8 cellular contexts compared by ENCODE assay signal in genomic region chr22:20857838-20858614, GRCh38. TPM values are rescaled to one million over a fixed set of nuclear protein-coding genes. Genes with fewer than 3 reads are reported as not detected.
DNase-seq lines count a peak whose midpoint lies in the region; ATAC-seq and TF ChIP-seq lines count a peak whose summit lies in the region.

No MANE protein-coding gene starts in this region.

- no peaks in the 10 kb centered on the region for H3K27me3 ChIP-seq in DND-41 (ENCODE audit: insufficient read depth, low read length, poor library complexity)

- H3K27me3 Mint-ChIP-seq in neural crest cell (ENCODE audit: low read depth) = no peaks in the 10 kb centered on the region
- H3K27me3 Mint-ChIP-seq in stimulated activated naive CD8-positive, alpha-beta T cell treated with anti-CD3 and anti-CD28 coated beads, Interleukin-15, Interleukin-2, amounts not matched to agents 100 ng/mL and 50 ng/mL, for 24 hours = no peaks in the 10 kb centered on the region

- H3K4me1 Mint-ChIP-seq in neural crest cell = peaks cover 37% of the 10 kb centered on the region
- peaks cover 56% of the 10 kb centered on the region for H3K4me1 Mint-ChIP-seq in stimulated activated naive CD8-positive, alpha-beta T cell treated with anti-CD3 and anti-CD28 coated beads, Interleukin-15, Interleukin-2, amounts not matched to agents 100 ng/mL and 50 ng/mL, for 24 hours (ENCODE audit: low read depth)

- peak overlapping the region; percentile 79 for H3K9ac ChIP-seq in DND-41 (ENCODE audit: low read depth, low read length)

- H3K27ac Mint-ChIP-seq in neural crest cell (ENCODE audit: unreplicated experiment) = peak overlapping the region; percentile 20
- H3K27ac Mint-ChIP-seq in stimulated activated naive CD8-positive, alpha-beta T cell treated with anti-CD3 and anti-CD28 coated beads, Interleukin-15, Interleukin-2, amounts not matched to agents 100 ng/mL and 50 ng/mL, for 24 hours = peak overlapping the region; percentile 51

- TF ChIP-seq CTCF in DND-41 (IDR thresholded peaks at IDR 0.05; ENCODE audit: borderline replicate concordance, extremely low read depth, low read length, poor library complexity, severe bottlenecking) (no peak), RWPE1 (conservative IDR thresholded peaks at IDR 0.05; ENCODE audit: low read depth) (no peak), foreskin fibroblast (IDR thresholded peaks at IDR 0.05; ENCODE audit: low read depth, low read length) (no peak), neural crest cell (conservative IDR thresholded peaks at IDR 0.05) (no peak)

- H3K36me3 ChIP-seq in DND-41 (ENCODE audit: insufficient read depth, low read length) = peaks cover 12% of the 10 kb centered on the region

- H3K36me3 Mint-ChIP-seq in neural crest cell (ENCODE audit: low read depth) = no peaks in the 10 kb centered on the region
- peaks cover 1% of the 10 kb centered on the region for H3K36me3 Mint-ChIP-seq in stimulated activated naive CD8-positive, alpha-beta T cell treated with anti-CD3 and anti-CD28 coated beads, Interleukin-15, Interleukin-2, amounts not matched to agents 100 ng/mL and 50 ng/mL, for 24 hours (ENCODE audit: low read depth)

- peaks cover 45% of the 10 kb centered on the region for H4K20me1 ChIP-seq in DND-41 (ENCODE audit: insufficient read depth, low read length)

- H3K27ac ChIP-seq in DND-41 (ENCODE audit: low read length) = peak overlapping the region; percentile 72
- peak overlapping the region; percentile 84 for H3K27ac ChIP-seq in RWPE1

- H3K79me2 ChIP-seq in DND-41 (ENCODE audit: insufficient read depth, low read length) = peaks cover 87% of the 10 kb centered on the region

- no peaks in the 10 kb centered on the region for H3K9me3 Mint-ChIP-seq in neural crest cell
- no peaks in the 10 kb centered on the region for H3K9me3 Mint-ChIP-seq in stimulated activated naive CD8-positive, alpha-beta T cell treated with anti-CD3 and anti-CD28 coated beads, Interleukin-15, Interleukin-2, amounts not matched to agents 100 ng/mL and 50 ng/mL, for 24 hours

- peak overlapping the region; percentile 91 for H3K4me2 ChIP-seq in DND-41 (ENCODE audit: insufficient read depth, low read length)

- DNase-seq in DND-41 = peak; percentile 95
- DNase-seq in KG1 (lab: John Stamatoyannopoulos, UW) = peak; percentile 74
- DNase-seq in RWPE1 (ENCODE audit: low spot score) = peak; percentile 50
- DNase-seq in activated gamma-delta T cell (lab: John Stamatoyannopoulos, UW) = peak; percentile 78
- DNase-seq in foreskin fibroblast = peak; percentile 81 to 91
- DNase-seq in neural crest cell (ENCODE audit: low read depth, low spot score) = peak; percentile 89

- POLR2A ChIA-PET in RWPE1 (lab: Yijun Ruan, JAX; ENCODE audit: low non-redundant PET) = no interaction called here

- CTCF ChIA-PET in RWPE1 (lab: Yijun Ruan, JAX) = interaction anchor here (0.6 kb wide), 1 partner anchor 82 kb away, joined by 3 read pairs; no protein-coding TSS in a partner anchor

- peak overlapping the region; percentile 60 to 84 for H3K4me3 ChIP-seq in DND-41 (ENCODE audit: low read depth in 1 of 2, low read length in 2 of 2)
- peak overlapping the region; percentile 62 to 72 for H3K4me3 ChIP-seq in foreskin fibroblast (ENCODE audit: low read depth in 1 of 2, low read length in 2 of 2)

- peak overlapping the region; percentile 67 for H2AFZ ChIP-seq in DND-41 (ENCODE audit: low read depth, low read length)

- H3K4me3 Mint-ChIP-seq in neural crest cell = peak overlapping the region; percentile 93
- H3K4me3 Mint-ChIP-seq in stimulated activated naive CD8-positive, alpha-beta T cell treated with anti-CD3 and anti-CD28 coated beads, Interleukin-15, Interleukin-2, amounts not matched to agents 100 ng/mL and 50 ng/mL, for 24 hours = peak overlapping the region; percentile 88

- ATAC-seq in DND-41 (ENCODE audit: insufficient read depth, low read depth) = peak; percentile 77
- peak; percentile 45 for ATAC-seq in GM21737 (IDR thresholded peaks at IDR 0.05; ENCODE audit: unreplicated experiment)

- H3K4me1 ChIP-seq in DND-41 (ENCODE audit: insufficient read depth, low read length) = peaks cover 33% of the 10 kb centered on the region

- H3K9me3 ChIP-seq in DND-41 (ENCODE audit: insufficient read depth, low read length, severe bottlenecking) = no peaks in the 10 kb centered on the region

RNA-seq across cellular contexts. Expression of gene PI4KA, which starts 0.6 kb away (rescaled TPM):
- 82.0 and 85.8 TPM in 2 replicates for total RNA-seq in neural crest cell

RNA-seq across cellular contexts. Expression of gene SNAP29, which starts 0.8 kb away (rescaled TPM):
- 20.0 and 20.2 TPM in 2 replicates for total RNA-seq in neural crest cell

RNA-seq across cellular contexts. Expression of gene CRKL, which starts 59.2 kb away (rescaled TPM):
- total RNA-seq in neural crest cell = 102 and 107 TPM in 2 replicates

Comparison
In these comparisons a context has a peak if more than half of its experiments do, and no peak if none do; other contexts are left out.
1. Peak in every context shown above with its lines: DNase-seq, ATAC-seq, H3K4me3 ChIP-seq and H3K27ac ChIP-seq.